1 cellular context compared by ENCODE assay signal in genomic region chr17:81991684-81992513, GRCh38.
A peak's percentile ranks its signal among the peaks of the same experiment; 100 is the strongest.
TF ChIP-seq lines count a peak whose summit lies in the region.

No MANE protein-coding gene starts in this region.

TF ChIP-seq in HepG2, 621 proteins besides CTCF, POLR2A, EP300 and RAD21 (continued from another document and continues in another):
- TF ChIP-seq ZBTB26 (CRISPR knock-in tag; IDR thresholded peaks at IDR 0.05; ENCODE audit: borderline replicate concordance): peak; percentile 82
- peak; percentile 13; the same call in 1 of the 2 replicates for TF ChIP-seq GLMP (CRISPR knock-in tag; IDR thresholded peaks at IDR 0.05; ENCODE audit: borderline replicate concordance)
- TF ChIP-seq IKZF1 (IDR thresholded peaks at IDR 0.05): no peak
- no peak for TF ChIP-seq MBNL3 (CRISPR knock-in tag; conservative IDR thresholded peaks at IDR 0.05)
- TF ChIP-seq ZNF619 (CRISPR knock-in tag; IDR thresholded peaks at IDR 0.05): peak; percentile 90
- TF ChIP-seq ZNF605 (CRISPR knock-in tag; IDR thresholded peaks at IDR 0.05): no peak; the same call in 1 of the 2 replicates
- no peak for TF ChIP-seq CREBL2 (CRISPR knock-in tag; IDR thresholded peaks at IDR 0.05; ENCODE audit: borderline replicate concordance)
- peak; percentile 40; the same call in 1 of the 2 replicates for TF ChIP-seq SMC3 (IDR thresholded peaks at IDR 0.05; ENCODE audit: low read length)
- no peak; the same call in 1 of the 2 replicates for TF ChIP-seq ZNF224 (CRISPR knock-in tag; IDR thresholded peaks at IDR 0.05)
- TF ChIP-seq ZNF232 (CRISPR knock-in tag; IDR thresholded peaks at IDR 0.05; ENCODE audit: borderline replicate concordance): peak; percentile 57; the same call in 1 of the 2 replicates
- no peak for TF ChIP-seq ZNF251 (CRISPR knock-in tag; IDR thresholded peaks at IDR 0.05)
- no peak for TF ChIP-seq EZH2 (conservative IDR thresholded peaks at IDR 0.05; ENCODE audit: low read depth, low read length)
- no peak for TF ChIP-seq JDP2 (CRISPR knock-in tag; IDR thresholded peaks at IDR 0.05; ENCODE audit: borderline replicate concordance)
- peak; percentile 66 for TF ChIP-seq USF2 (IDR thresholded peaks at IDR 0.05; ENCODE audit: low read depth, low read length)
- TF ChIP-seq USF2 (CRISPR knock-in tag; IDR thresholded peaks at IDR 0.05; ENCODE audit: borderline replicate concordance): no peak; the same call in 1 of the 2 replicates
- no peak; the same call in 1 of the 2 replicates for TF ChIP-seq ZNF724P (CRISPR knock-in tag; IDR thresholded peaks at IDR 0.05; ENCODE audit: borderline replicate concordance)
- peak; percentile 80; the same call in 1 of the 2 replicates for TF ChIP-seq PBX3 (CRISPR knock-in tag; IDR thresholded peaks at IDR 0.05; ENCODE audit: borderline replicate concordance)
- TF ChIP-seq NBN (conservative IDR thresholded peaks at IDR 0.05): no peak
- peak; percentile 87 for TF ChIP-seq THRA (CRISPR knock-in tag; IDR thresholded peaks at IDR 0.05; ENCODE audit: borderline replicate concordance)
- no peak for TF ChIP-seq HBP1 (CRISPR knock-in tag; IDR thresholded peaks at IDR 0.05; ENCODE audit: low read depth)
- 0 out of 2 replicates have a peak, but pooled peaks have one; percentile 9 for TF ChIP-seq ZBTB49 (CRISPR knock-in tag; IDR thresholded peaks at IDR 0.05; ENCODE audit: borderline replicate concordance)
- 0 out of 2 replicates have a peak, but pooled peaks have one; percentile 48 for TF ChIP-seq ZNF629 (CRISPR knock-in tag; conservative IDR thresholded peaks at IDR 0.05)
- no peak; the same call in none of the 2 replicates for TF ChIP-seq PRDM4 (CRISPR knock-in tag; IDR thresholded peaks at IDR 0.05; ENCODE audit: borderline replicate concordance)
- no peak for TF ChIP-seq ATF1 (CRISPR knock-in tag; IDR thresholded peaks at IDR 0.05)
- 0 out of 2 replicates have a peak, but pooled peaks have one; percentile 71 for TF ChIP-seq TOE1 (CRISPR knock-in tag; IDR thresholded peaks at IDR 0.05)
- TF ChIP-seq SIX1 (CRISPR knock-in tag; IDR thresholded peaks at IDR 0.05; ENCODE audit: borderline replicate concordance): peak; percentile 99
- TF ChIP-seq ZNF276 (CRISPR knock-in tag; IDR thresholded peaks at IDR 0.05; ENCODE audit: low read depth): peak; percentile 97
- TF ChIP-seq KDM6A (CRISPR knock-in tag; IDR thresholded peaks at IDR 0.05; ENCODE audit: low read depth): 0 out of 2 replicates have a peak, but pooled peaks have one; percentile 6
- TF ChIP-seq ZNF792 (CRISPR knock-in tag; IDR thresholded peaks at IDR 0.05): peak; percentile 96
- TF ChIP-seq MTERF4 (CRISPR knock-in tag; IDR thresholded peaks at IDR 0.05): peak; percentile 79; the same call in 1 of the 2 replicates
- peak; percentile 78; the same call in 1 of the 2 replicates for TF ChIP-seq ZNF556 (CRISPR knock-in tag; IDR thresholded peaks at IDR 0.05; ENCODE audit: borderline replicate concordance)
- no peak; the same call in 1 of the 2 replicates for TF ChIP-seq ZNF430 (CRISPR knock-in tag; IDR thresholded peaks at IDR 0.05)
- no peak; the same call in 1 of the 2 replicates for TF ChIP-seq ZXDC (CRISPR knock-in tag; IDR thresholded peaks at IDR 0.05)
- peak; percentile 99 for TF ChIP-seq SMYD3 (CRISPR knock-in tag; IDR thresholded peaks at IDR 0.05)
